ENCODE assay signal across 17 cellular contexts in the genomic region with DNA sequence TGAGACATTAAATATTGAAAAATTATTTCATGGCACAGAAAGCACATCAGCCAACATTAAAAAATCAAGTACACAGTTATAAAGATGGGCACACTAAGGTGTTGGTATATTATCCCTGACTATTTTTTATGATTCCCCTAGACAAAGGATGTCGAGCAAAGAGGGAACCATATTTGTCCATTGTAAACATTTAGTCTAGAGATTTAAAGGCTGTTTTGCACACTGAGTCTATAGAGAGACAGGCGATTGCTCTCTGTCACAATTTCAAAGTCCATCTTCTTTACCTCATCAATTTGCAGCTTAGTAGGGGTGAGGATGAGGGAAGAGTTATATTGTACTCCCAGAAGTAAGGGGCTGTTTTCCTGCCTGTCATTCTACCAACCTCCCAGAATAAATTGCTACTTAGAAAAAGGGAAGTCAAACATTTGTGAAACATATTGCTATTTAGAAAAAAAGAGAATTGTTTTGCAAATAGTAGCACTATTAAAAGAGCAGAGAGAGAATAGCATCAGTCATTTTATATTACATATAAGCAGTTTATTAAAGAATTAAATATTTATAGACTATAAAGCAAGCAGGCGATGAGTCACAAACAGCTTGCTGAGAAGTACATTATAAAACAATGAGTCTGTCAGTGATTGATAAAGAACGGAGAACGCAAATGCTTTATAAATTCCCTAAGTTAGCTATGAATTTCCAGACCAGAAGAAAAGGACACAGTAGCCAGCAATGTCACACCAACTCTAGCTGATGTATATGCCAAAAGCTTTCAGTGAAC.
A peak's percentile ranks its signal among the peaks of the same experiment; 100 is the strongest.
DNase-seq lines count a peak whose midpoint lies in the region; ATAC-seq, FAIRE-seq and TF ChIP-seq lines count a peak whose summit lies in the region.
"Had no signal": no experiment of that assay in that cellular context is flagged by ENCODE, and none has a peak within 500 bp of the region (broad histone marks: within the 10 kb centered on the region; RNA-seq: fewer than 3 reads in every experiment).

No MANE protein-coding gene starts in this region.

- H2AFZ ChIP-seq in PC-3 (ENCODE audit: low read length) = no peak overlapping the region

- no peak for TF ChIP-seq CTCF in PC-3 (conservative IDR thresholded peaks at IDR 0.05; ENCODE audit: low read depth, low read length)
- no peak for TF ChIP-seq CTCF in esophagus squamous epithelium (IDR thresholded peaks at IDR 0.05)
- TF ChIP-seq CTCF in GM10266 (IDR thresholded peaks at IDR 0.05; ENCODE audit: control insufficient read depth, insufficient read depth, low read depth, missing control alignments) = no peak

- H3K36me3 ChIP-seq in PC-3 (ENCODE audit: low read depth, low read length) (no peaks in the 10 kb centered on the region), esophagus squamous epithelium (no peaks in the 10 kb centered on the region)

- no peaks in the 10 kb centered on the region for H3K9me2 ChIP-seq in PC-3 (replicated peaks; ENCODE audit: low read length)

- DNase-seq in HTR-8/SVneo (ENCODE audit: insufficient read length, low spot score) (no peak), Kasumi-1 (lab: John Stamatoyannopoulos, UW) (peak; percentile 11 to 21), PC-3 (no peak), iris pigment epithelial cell (ENCODE audit: low read depth) (peak; percentile 22), esophagus squamous epithelium (lab: John Stamatoyannopoulos, UW) (no peak), GM10266 (ENCODE audit: extremely low spot score) (no peak), right cardiac atrium (no peak)
- no peak for DNase-seq in activated CD4-positive, alpha-beta T cell treated with anti-CD3 and anti-CD28 coated beads, Interleukin-2, amount 50 U/mL, for 48 hours
- DNase-seq: DMS 273 treated with DMSO at 0.1 percent for 48 hours, HFFc6, Karpas-422, NCI-H1048, NCI-H1436 treated with DMSO at 0.1 percent for 48 hours, NCI-H2081 had no signal

- H3K4me1 ChIP-seq in PC-3 (ENCODE audit: insufficient read depth, low read length) (no peaks in the 10 kb centered on the region), esophagus squamous epithelium (no peaks in the 10 kb centered on the region), right cardiac atrium (ENCODE audit: control insufficient read depth, insufficient read depth, low read length) (no peaks in the 10 kb centered on the region)

- intact Hi-C loops in PC-3 (cut with micrococcal nuclease) = no loop called here
- intact Hi-C loops in esophagus squamous epithelium (cut with DNase I) = no loop called here
- intact Hi-C loops in right cardiac atrium (cut with DNase I) = no loop called here

- H4K20me1 ChIP-seq in PC-3 (ENCODE audit: low read length) = no peaks in the 10 kb centered on the region

- POLR2A ChIA-PET in PC-3 (lab: Charles Lee; ENCODE audit: unreplicated experiment) = interaction anchor here (0.7 kb wide), 1 partner anchor 17 kb away, joined by 5 read pairs; no protein-coding TSS in a partner anchor

- no peak for TF ChIP-seq POLR2A in esophagus squamous epithelium (IDR thresholded peaks at IDR 0.05)

- no peaks in the 10 kb centered on the region for H3K9me3 ChIP-seq in PC-3 (ENCODE audit: low read length)
- no peaks in the 10 kb centered on the region for H3K9me3 ChIP-seq in esophagus squamous epithelium
- no peaks in the 10 kb centered on the region for H3K9me3 ChIP-seq in right cardiac atrium (ENCODE audit: control insufficient read depth, low read length)

- FAIRE-seq in HTR-8/SVneo (lab: Jason Lieb, UNC) = peak; percentile 77
- FAIRE-seq: H1 had no signal

- no peak overlapping the region for H3K4me2 ChIP-seq in PC-3 (ENCODE audit: low read length)

- H3K4me3 ChIP-seq in PC-3 (ENCODE audit: low read length) (no peak overlapping the region), esophagus squamous epithelium (no peak overlapping the region), right cardiac atrium (ENCODE audit: low read length) (no peak overlapping the region)

- no peaks in the 10 kb centered on the region for H3F3A ChIP-seq in PC-3 (ENCODE audit: low read length, unreplicated experiment)

- H3K27ac ChIP-seq in PC-3 (ENCODE audit: low read length) (no peak overlapping the region), esophagus squamous epithelium (no peak overlapping the region), right cardiac atrium (ENCODE audit: low read length) (no peak overlapping the region)
- H3K27ac ChIP-seq: C4-2B, RWPE1 had no signal

- peak; percentile 56 for ATAC-seq in PC-3
- no peak for ATAC-seq in right cardiac atrium

- CTCF ChIA-PET in PC-3 (lab: Charles Lee) = no interaction called here

- no peak overlapping the region for H3K9ac ChIP-seq in PC-3 (ENCODE audit: low read length)

- H3K27me3 ChIP-seq in PC-3 (ENCODE audit: low read length) (no peaks in the 10 kb centered on the region), esophagus squamous epithelium (no peaks in the 10 kb centered on the region), right cardiac atrium (ENCODE audit: control insufficient read depth, insufficient read depth) (no peaks in the 10 kb centered on the region)

- no peaks in the 10 kb centered on the region for H3K79me2 ChIP-seq in PC-3 (ENCODE audit: low read length)

- WGBS in esophagus squamous epithelium, 2 donors = 47 to 69% methylated on average over 5 of the region's 5 CpGs
- 87% methylated on average over 5 of the region's 5 CpGs for WGBS in right cardiac atrium

- no TSS peak for BruUV-seq in PC-3 (replicated peaks; lab: Mats Ljungman, UMichigan)

Comparison
In these comparisons a context has a peak if more than half of its experiments do, and no peak if none do; other contexts are left out.
1. DNase-seq: peak in Kasumi-1 (2 of 2) and iris pigment epithelial cell (single experiment); none in HTR-8/SVneo (single experiment), PC-3 (single experiment), esophagus squamous epithelium (single experiment), activated CD4-positive, alpha-beta T cell treated with anti-CD3 and anti-CD28 coated beads, Interleukin-2, amount 50 U/mL, for 48 hours (0 of 2), GM10266 (single experiment) and right cardiac atrium (0 of 3).